ENCODE assay signal across 18 cellular contexts in the genomic region with DNA sequence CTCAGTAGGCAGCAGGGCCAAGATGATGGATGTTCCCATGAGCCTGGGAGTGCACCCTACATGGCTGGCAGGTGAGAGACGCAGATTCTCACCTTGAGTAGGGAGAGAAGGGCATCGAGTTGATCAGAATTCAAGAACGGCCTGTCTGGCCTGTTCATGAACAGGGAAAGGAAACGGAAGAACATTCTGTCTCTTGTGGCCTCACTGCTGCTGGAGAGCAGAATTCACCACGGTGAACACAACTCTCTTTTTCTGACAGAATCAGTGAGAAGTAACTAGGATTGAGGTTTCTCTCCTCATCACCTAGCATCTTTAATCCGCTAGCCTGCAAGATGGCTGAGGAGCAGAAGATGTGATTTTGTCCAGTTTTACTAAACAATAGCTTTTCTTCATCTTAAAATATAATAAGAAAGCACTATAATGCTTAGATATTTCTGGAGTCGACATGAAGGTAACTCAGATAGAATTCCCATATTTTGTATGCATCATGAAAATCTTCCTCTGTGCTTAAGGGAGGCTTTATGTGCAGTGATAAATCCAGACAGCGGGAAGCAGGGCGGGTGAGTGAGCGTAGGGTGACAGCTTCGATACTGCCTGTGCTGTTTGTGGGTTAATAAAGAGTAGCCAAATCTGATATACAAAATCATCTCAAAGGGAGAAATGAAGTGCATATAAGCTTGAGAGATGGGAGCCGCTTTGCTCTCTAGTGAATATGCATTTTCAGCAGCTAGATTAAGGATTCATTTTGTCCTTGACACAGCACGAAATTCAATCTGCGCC.
DNase-seq lines count a peak whose midpoint lies in the region; ATAC-seq lines count a peak whose summit lies in the region.
"Had no signal": no experiment of that assay in that cellular context is flagged by ENCODE, and none has a peak within 500 bp of the region (broad histone marks: within the 10 kb centered on the region; RNA-seq: fewer than 3 reads in every experiment).

No MANE protein-coding gene starts in this region.

- peaks cover 0 to 49% of the 10 kb centered on the region in 2 donors for H3K4me1 ChIP-seq in naive thymus-derived CD4-positive, alpha-beta T cell (ENCODE audit: control insufficient read depth in 2 of 2, insufficient read depth in 2 of 2, low read length in 2 of 2)
- H3K4me1 ChIP-seq: parathyroid adenoma had no signal

- H3K9me3 ChIP-seq in naive thymus-derived CD4-positive, alpha-beta T cell (ENCODE audit: control insufficient read depth in 2 of 3, low read length in 3 of 3): no peaks in the 10 kb centered on the region
- H3K9me3 ChIP-seq: MG63, thoracic aorta had no signal

- no peaks in the 10 kb centered on the region for H3K27me3 ChIP-seq in naive thymus-derived CD4-positive, alpha-beta T cell (ENCODE audit: control insufficient read depth in 2 of 2, insufficient read depth in 2 of 2, low read length in 2 of 2)
- H3K27me3 ChIP-seq: MG63 had no signal

- intact Hi-C loops in naive thymus-derived CD4-positive, alpha-beta T cell (cut with micrococcal nuclease): loop anchor here in 1 of 2 donors (1.0 to 2.0 kb wide), 4 partner anchors 7 to 65 kb away; no protein-coding TSS in a partner anchor

- H3K4me1 Mint-ChIP-seq in activated naive CD8-positive, alpha-beta T cell (ENCODE audit: low read depth): peaks cover 80% of the 10 kb centered on the region
- H3K4me1 Mint-ChIP-seq in activated naive CD8-positive, alpha-beta T cell treated with anti-CD3 and anti-CD28 coated beads, Interleukin-2, amount 50 U/mL, for 24 hours: peaks cover 53% of the 10 kb centered on the region
- peaks cover 40 to 80% (median 68%) of the 10 kb centered on the region in 7 donors for H3K4me1 Mint-ChIP-seq in naive thymus-derived CD4-positive, alpha-beta T cell

- H3K4me3 Mint-ChIP-seq in activated naive CD8-positive, alpha-beta T cell: peak overlapping the region; percentile 14
- no peak overlapping the region for H3K4me3 Mint-ChIP-seq in activated naive CD8-positive, alpha-beta T cell treated with anti-CD3 and anti-CD28 coated beads, Interleukin-2, amount 50 U/mL, for 24 hours
- H3K4me3 Mint-ChIP-seq in naive thymus-derived CD4-positive, alpha-beta T cell: peak overlapping the region in 9 of 10 donors; percentile 35 to 86 (median 66)
- H3K4me3 Mint-ChIP-seq: CD4-positive, CD25-positive, alpha-beta regulatory T cell; stimulated activated naive B cell treated with anti-CD40 and anti-IgM and Interleukin-4, amounts not matched to agents 10 μg/mL and 1 μg/mL and 100 μg/mL, for 72 hours had no signal

- no peak overlapping the region for H3K4me3 ChIP-seq in naive thymus-derived CD4-positive, alpha-beta T cell (ENCODE audit: low read length)
- H3K4me3 ChIP-seq: lung, MG63, thoracic aorta had no signal

- no peaks in the 10 kb centered on the region for H3K27me3 Mint-ChIP-seq in activated naive CD8-positive, alpha-beta T cell
- no peaks in the 10 kb centered on the region for H3K27me3 Mint-ChIP-seq in activated naive CD8-positive, alpha-beta T cell treated with anti-CD3 and anti-CD28 coated beads, Interleukin-2, amount 50 U/mL, for 24 hours
- no peaks in the 10 kb centered on the region for H3K27me3 Mint-ChIP-seq in naive thymus-derived CD4-positive, alpha-beta T cell

- no peaks in the 10 kb centered on the region for H3K9me3 Mint-ChIP-seq in activated naive CD8-positive, alpha-beta T cell (ENCODE audit: low read depth)
- H3K9me3 Mint-ChIP-seq in activated naive CD8-positive, alpha-beta T cell treated with anti-CD3 and anti-CD28 coated beads, Interleukin-2, amount 50 U/mL, for 24 hours: no peaks in the 10 kb centered on the region
- H3K9me3 Mint-ChIP-seq in naive thymus-derived CD4-positive, alpha-beta T cell: peaks cover 0 to 3% (median 0%) of the 10 kb centered on the region in 11 donors
- H3K9me3 Mint-ChIP-seq: stimulated activated naive B cell treated with anti-CD40 and anti-IgM and Interleukin-4, amounts not matched to agents 10 μg/mL and 1 μg/mL and 100 μg/mL, for 72 hours had no signal

- no peak for DNase-seq in activated naive CD8-positive, alpha-beta T cell treated with anti-CD3 and anti-CD28 coated beads, Interleukin-2, amount 50 U/mL, for 24 hours
- peak in 11 of 61 donors; percentile 7 to 60 (median 35) for DNase-seq in caudate nucleus (lab: John Stamatoyannopoulos, UW)
- peak in 5 of 9 donors; percentile 9 to 25 (median 20) for DNase-seq in naive thymus-derived CD4-positive, alpha-beta T cell
- DNase-seq in NCI-H146 (lab: John Stamatoyannopoulos, UW): no peak
- DNase-seq: activated CD4-positive, alpha-beta T cell treated with anti-CD3 and anti-CD28 coated beads for 4 hours; CD4-positive, CD25-positive, alpha-beta regulatory T cell; hippocampal formation; kidney; MG63; NCI-H1417 treated with DMSO at 0.1 percent for 48 hours; stimulated activated CD4-positive, alpha-beta T cell treated with anti-CD3 and anti-CD28 coated beads, Interleukin-1b, Interleukin-23, amount 100 ng/mL, for 48 hours; stimulated activated naive B cell treated with anti-CD40 and anti-IgM and Interleukin-4, amounts not matched to agents 10 μg/mL and 1 μg/mL and 100 μg/mL, for 72 hours had no signal

- H3K27ac Mint-ChIP-seq in activated naive CD8-positive, alpha-beta T cell: peak overlapping the region; percentile 83
- no peak overlapping the region for H3K27ac Mint-ChIP-seq in activated naive CD8-positive, alpha-beta T cell treated with anti-CD3 and anti-CD28 coated beads, Interleukin-2, amount 50 U/mL, for 24 hours
- H3K27ac Mint-ChIP-seq in naive thymus-derived CD4-positive, alpha-beta T cell: peak overlapping the region in 8 of 9 donors; percentile 64 to 93 (median 90)
- H3K27ac Mint-ChIP-seq: stimulated activated naive B cell treated with anti-CD40 and anti-IgM and Interleukin-4, amounts not matched to agents 10 μg/mL and 1 μg/mL and 100 μg/mL, for 72 hours had no signal

- no peak for ATAC-seq in activated naive CD8-positive, alpha-beta T cell treated with anti-CD3 and anti-CD28 coated beads, Interleukin-2, amount 50 U/mL, for 24 hours
- ATAC-seq in naive thymus-derived CD4-positive, alpha-beta T cell: no peak
- ATAC-seq in HG02973 (IDR thresholded peaks at IDR 0.05; ENCODE audit: unreplicated experiment): no peak
- ATAC-seq in HG02798 (IDR thresholded peaks at IDR 0.05; ENCODE audit: poor library complexity, unreplicated experiment): no peak
- ATAC-seq: stimulated activated naive B cell treated with anti-CD40 and anti-IgM and Interleukin-4, amounts not matched to agents 10 μg/mL and 1 μg/mL and 100 μg/mL, for 72 hours had no signal

- H3K36me3 Mint-ChIP-seq in activated naive CD8-positive, alpha-beta T cell: peaks cover 2% of the 10 kb centered on the region
- no peaks in the 10 kb centered on the region for H3K36me3 Mint-ChIP-seq in activated naive CD8-positive, alpha-beta T cell treated with anti-CD3 and anti-CD28 coated beads, Interleukin-2, amount 50 U/mL, for 24 hours (ENCODE audit: low read depth)
- peaks cover 0 to 40% (median 8%) of the 10 kb centered on the region in 5 donors for H3K36me3 Mint-ChIP-seq in naive thymus-derived CD4-positive, alpha-beta T cell
- H3K36me3 Mint-ChIP-seq: CD4-positive, CD25-positive, alpha-beta regulatory T cell had no signal

- POLR2A ChIA-PET in naive thymus-derived CD4-positive, alpha-beta T cell (lab: Charles Lee): interaction anchor here (0.9 to 1.6 kb wide), 5 partner anchors 8 to 35 kb away, joined by 3 to 16 read pairs (median 4); no protein-coding TSS in a partner anchor

- no peaks in the 10 kb centered on the region for H3K36me3 ChIP-seq in naive thymus-derived CD4-positive, alpha-beta T cell (ENCODE audit: control insufficient read depth in 2 of 3, insufficient read depth in 3 of 3, low read length in 3 of 3)
- H3K36me3 ChIP-seq: MG63, thoracic aorta had no signal

- CTCF ChIA-PET in naive thymus-derived CD4-positive, alpha-beta T cell (lab: Charles Lee): interaction anchor here (0.7 to 1.1 kb wide), 3 partner anchors 11 to 64 kb away, joined by 3 to 5 read pairs (median 5); no protein-coding TSS in a partner anchor

- peak overlapping the region; percentile 80 for H3K27ac ChIP-seq in caudate nucleus (ENCODE audit: low read depth, low read length)
- peak overlapping the region; percentile 31 for H3K27ac ChIP-seq in naive thymus-derived CD4-positive, alpha-beta T cell (ENCODE audit: low read depth, low read length)
- H3K27ac ChIP-seq: parathyroid adenoma, thoracic aorta had no signal

Comparison
In these comparisons a context has a peak if more than half of its experiments do, and no peak if none do; other contexts are left out.
1. DNase-seq: peak in naive thymus-derived CD4-positive, alpha-beta T cell (5 of 9); none in activated naive CD8-positive, alpha-beta T cell treated with anti-CD3 and anti-CD28 coated beads, Interleukin-2, amount 50 U/mL, for 24 hours (single experiment) and NCI-H146 (single experiment).